1 cellular context compared by ENCODE assay signal in the genomic region with DNA sequence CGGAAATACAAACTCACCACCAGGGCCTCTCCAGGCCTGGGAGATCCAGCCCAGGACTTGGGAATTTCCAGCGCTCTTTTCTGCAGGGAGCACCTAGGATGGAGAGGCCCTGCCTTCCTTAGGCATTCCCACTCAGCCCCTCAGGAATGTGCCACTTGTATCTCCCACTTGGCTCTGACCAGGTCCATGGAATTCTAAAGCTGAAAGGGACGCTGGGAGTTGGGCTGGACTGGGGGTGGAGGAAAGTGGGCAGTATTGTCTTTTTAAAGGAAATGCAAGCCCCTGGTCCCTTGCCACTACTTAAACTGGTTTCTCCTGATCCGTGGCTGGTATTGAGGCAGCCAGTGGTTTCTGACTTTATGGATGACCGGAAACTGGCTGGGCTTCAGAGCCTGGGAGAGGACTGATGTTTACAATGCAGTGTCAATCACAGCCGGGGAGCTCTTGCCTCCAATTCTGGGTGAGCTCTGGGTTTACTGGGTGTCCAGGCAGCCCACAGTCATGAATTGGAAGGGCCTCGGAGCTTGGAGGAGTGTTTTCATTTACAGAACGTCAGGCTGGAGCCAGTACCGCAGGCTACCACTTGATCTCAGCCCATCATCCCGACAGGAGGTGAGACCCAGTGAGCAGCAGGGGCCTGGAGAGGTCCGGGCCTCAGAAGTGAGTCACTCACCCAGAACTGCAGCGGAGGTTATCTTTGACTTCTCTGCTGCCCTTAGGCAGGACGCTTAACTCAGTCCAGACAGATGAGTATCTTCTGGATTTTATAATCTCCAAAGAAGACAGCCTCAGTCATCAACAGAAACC.
TF ChIP-seq lines count a peak whose summit lies in the region.

No MANE protein-coding gene starts in this region.

TF ChIP-seq in IMR-90, 13 proteins besides CTCF, POLR2A, EP300 and RAD21:
- no peak for TF ChIP-seq BHLHE40 (IDR thresholded peaks at IDR 0.05; ENCODE audit: low read depth, low read length)
- TF ChIP-seq, protein P1, sequence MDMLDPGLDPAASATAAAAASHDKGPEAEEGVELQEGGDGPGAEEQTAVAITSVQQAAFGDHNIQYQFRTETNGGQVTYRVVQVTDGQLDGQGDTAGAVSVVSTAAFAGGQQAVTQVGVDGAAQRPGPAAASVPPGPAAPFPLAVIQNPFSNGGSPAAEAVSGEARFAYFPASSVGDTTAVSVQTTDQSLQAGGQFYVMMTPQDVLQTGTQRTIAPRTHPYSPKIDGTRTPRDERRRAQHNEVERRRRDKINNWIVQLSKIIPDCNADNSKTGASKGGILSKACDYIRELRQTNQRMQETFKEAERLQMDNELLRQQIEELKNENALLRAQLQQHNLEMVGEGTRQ (IDR thresholded peaks at IDR 0.05; ENCODE audit: low read depth, low read length), result no peak
- TF ChIP-seq FOS (IDR thresholded peaks at IDR 0.05; ENCODE audit: low read depth, low read length), result peak; percentile 64
- peak; percentile 41; the same call in 1 of the 2 replicates for TF ChIP-seq MAZ (IDR thresholded peaks at IDR 0.05; ENCODE audit: borderline replicate concordance, low read depth, low read length)
- TF ChIP-seq CEBPB (IDR thresholded peaks at IDR 0.05; ENCODE audit: low read depth, low read length), result no peak
